ENCODE assay signal across 29 cellular contexts in the genomic region with DNA sequence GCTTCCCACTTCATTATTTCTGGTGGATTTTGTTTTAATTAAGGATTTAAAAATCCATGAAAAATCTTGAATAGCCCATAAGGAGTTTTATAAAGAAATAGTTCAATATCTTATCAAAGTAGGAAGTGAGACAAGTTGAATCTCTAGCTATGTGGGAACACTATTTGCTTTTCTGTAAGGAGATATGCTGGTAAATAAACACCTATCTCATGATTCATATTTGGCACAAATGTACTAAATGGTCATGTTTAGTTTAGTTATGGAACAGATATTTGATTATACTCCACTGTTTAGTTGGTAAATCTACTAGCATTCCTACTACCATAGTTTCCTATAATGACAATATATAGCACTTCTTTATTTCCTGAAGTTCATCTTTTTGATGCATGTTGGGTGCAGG.
"Had no signal": no experiment of that assay in that cellular context is flagged by ENCODE, and none has a peak within 500 bp of the region (broad histone marks: within the 10 kb centered on the region; RNA-seq: fewer than 3 reads in every experiment).

No MANE protein-coding gene starts in this region.

- H3K36me3 Mint-ChIP-seq: activated naive CD8-positive, alpha-beta T cell; memory B cell had no signal

- H3K36me3 ChIP-seq: adrenal gland, ascending aorta, gastroesophageal sphincter, neutrophil, ovary, thyroid gland, upper lobe of right lung had no signal

- H3K4me1 ChIP-seq: adrenal gland, gastroesophageal sphincter, psoas muscle, thyroid gland, upper lobe of right lung had no signal

- DNase-seq: activated B cell treated with CpG ODN at 0.5 μM for 24 hours; activated CD4-positive, alpha-beta T cell treated with anti-CD3 and anti-CD28 coated beads for 36 hours; activated CD4-positive, alpha-beta T cell treated with anti-CD3 and anti-CD28 coated beads, Interleukin-2, amount 50 U/mL, for 4 hours; activated CD8-positive, alpha-beta memory T cell treated with anti-CD3 and anti-CD28 coated beads for 24 hours; activated CD8-positive, alpha-beta memory T cell treated with anti-CD3 and anti-CD28 coated beads, Interleukin-2, amount 50 U/mL, for 4 hours; activated T-cell treated with anti-CD3 and anti-CD28 coated beads, Interleukin-2, amount 50 U/mL, for 24 hours; adrenal gland; effector CD8-positive, alpha-beta T cell; head of caudate nucleus; hypothalamus; ovary; psoas muscle; right cardiac atrium; stimulated activated CD4-positive, alpha-beta T cell treated with anti-CD3 and anti-CD28 coated beads, Interleukin-12 subunit alpha, Interleukin-12 subunit beta, amount 100 ng/mL, for 4 hours; stimulated activated CD4-positive, alpha-beta T cell treated with anti-CD3 and anti-CD28 coated beads, Interleukin-4, amount 100 ng/mL, for 4 hours; stimulated activated naive CD8-positive, alpha-beta T cell treated with anti-CD3 and anti-CD28 coated beads, Interleukin-15, Interleukin-2, amounts not matched to agents 100 U/mL and 50 U/mL, for 24 hours; T1000; thyroid gland; upper lobe of right lung had no signal

- H3K9me3 ChIP-seq: adrenal gland, gastroesophageal sphincter, neutrophil, ovary, psoas muscle, thyroid gland, upper lobe of right lung had no signal

- H3K27me3 Mint-ChIP-seq: activated B cell treated with CpG ODN at 0.5 μM for 24 hours; activated CD4-positive, alpha-beta T cell treated with anti-CD3 and anti-CD28 coated beads for 36 hours; activated naive CD8-positive, alpha-beta T cell; activated T-cell treated with anti-CD3 and anti-CD28 coated beads, Interleukin-2, amount 50 U/mL, for 24 hours; activated T-helper 17 cell treated with anti-CD3 and anti-CD28 coated beads, Interleukin-2, amount 50 U/mL, for 72 hours; dendritic cell treated with granulocyte-macrophage colony-stimulating factor and Interleukin-4, amounts not matched to agents 40 ng/mL and 50 ng/mL, for 4 days; memory B cell had no signal

- H3K9me3 Mint-ChIP-seq: activated T-cell treated with anti-CD3 and anti-CD28 coated beads, Interleukin-2, amount 50 U/mL, for 24 hours; activated T-helper 17 cell treated with anti-CD3 and anti-CD28 coated beads, Interleukin-2, amount 50 U/mL, for 72 hours; T-helper 1 cell treated with Interleukin-12 subunit alpha and Interleukin-12 subunit beta and Interleukin-4 antibody, amounts not matched to agents 30 μg/mL and 1 μg/mL, for 36 hours had no signal

- H3K4me3 Mint-ChIP-seq: activated B cell treated with CpG ODN at 0.5 μM for 24 hours; activated CD4-positive, alpha-beta T cell treated with anti-CD3 and anti-CD28 coated beads for 36 hours; activated naive CD8-positive, alpha-beta T cell; activated T-cell treated with anti-CD3 and anti-CD28 coated beads, Interleukin-2, amount 50 U/mL, for 24 hours; activated T-helper 17 cell treated with anti-CD3 and anti-CD28 coated beads, Interleukin-2, amount 50 U/mL, for 72 hours; dendritic cell treated with granulocyte-macrophage colony-stimulating factor and Interleukin-4, amounts not matched to agents 40 ng/mL and 50 ng/mL, for 4 days; memory B cell; nephron; T-helper 1 cell treated with Interleukin-12 subunit alpha and Interleukin-12 subunit beta and Interleukin-4 antibody, amounts not matched to agents 30 μg/mL and 1 μg/mL, for 36 hours had no signal

- ATAC-seq: activated CD4-positive, alpha-beta T cell treated with anti-CD3 and anti-CD28 coated beads for 36 hours; activated T-helper 17 cell treated with anti-CD3 and anti-CD28 coated beads, Interleukin-2, amount 50 U/mL, for 72 hours; esophagus mucosa; gastroesophageal sphincter; psoas muscle; right cardiac atrium; stimulated activated naive CD8-positive, alpha-beta T cell treated with anti-CD3 and anti-CD28 coated beads, Interleukin-15, Interleukin-2, amounts not matched to agents 100 U/mL and 50 U/mL, for 24 hours; upper lobe of right lung had no signal

- H3K4me1 Mint-ChIP-seq: activated B cell treated with CpG ODN at 0.5 μM for 24 hours; activated CD4-positive, alpha-beta T cell treated with anti-CD3 and anti-CD28 coated beads for 36 hours; activated T-helper 17 cell treated with anti-CD3 and anti-CD28 coated beads, Interleukin-2, amount 50 U/mL, for 72 hours; memory B cell; nephron had no signal

- H3K4me3 ChIP-seq: adrenal gland, ascending aorta, gastroesophageal sphincter, ovary, psoas muscle, thyroid gland, upper lobe of right lung had no signal

- H3K27ac Mint-ChIP-seq: activated B cell treated with CpG ODN at 0.5 μM for 24 hours; activated CD4-positive, alpha-beta T cell treated with anti-CD3 and anti-CD28 coated beads for 36 hours; activated naive CD8-positive, alpha-beta T cell; activated T-cell treated with anti-CD3 and anti-CD28 coated beads, Interleukin-2, amount 50 U/mL, for 24 hours; activated T-helper 17 cell treated with anti-CD3 and anti-CD28 coated beads, Interleukin-2, amount 50 U/mL, for 72 hours; dendritic cell treated with granulocyte-macrophage colony-stimulating factor and Interleukin-4, amounts not matched to agents 40 ng/mL and 50 ng/mL, for 4 days; memory B cell; nephron; T-helper 1 cell treated with Interleukin-12 subunit alpha and Interleukin-12 subunit beta and Interleukin-4 antibody, amounts not matched to agents 30 μg/mL and 1 μg/mL, for 36 hours had no signal
